1 cellular context compared by ENCODE assay signal in the genomic region with DNA sequence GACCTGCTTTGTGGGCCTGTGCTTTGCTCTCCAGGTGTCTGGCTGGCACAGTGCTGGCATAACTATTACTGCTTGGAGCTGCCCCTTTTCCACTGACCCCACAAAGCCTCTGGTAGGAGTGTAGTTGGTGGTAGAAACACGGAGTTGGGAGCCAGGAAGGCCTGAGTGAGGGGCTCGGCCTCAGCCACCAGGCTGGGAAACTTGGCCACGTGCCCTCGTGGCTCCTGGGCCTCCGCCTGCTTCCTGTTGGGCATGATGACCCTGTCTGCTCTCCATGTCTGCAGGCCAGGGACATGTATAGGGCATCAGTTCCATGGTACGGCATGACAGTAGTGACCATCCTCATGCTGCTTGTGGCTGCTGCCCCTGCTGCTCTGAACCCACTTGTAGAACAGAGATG.
TF ChIP-seq lines count a peak whose summit lies in the region.

No MANE protein-coding gene starts in this region.

TF ChIP-seq in IMR-90, 13 proteins besides CTCF, POLR2A, EP300 and RAD21 (continued from another document):
- TF ChIP-seq RFX5 (IDR thresholded peaks at IDR 0.05; ENCODE audit: low read depth, low read length) (no peak), RCOR1 (IDR thresholded peaks at IDR 0.05; ENCODE audit: insufficient replicate concordance, low read length) (no peak), MAZ (IDR thresholded peaks at IDR 0.05; ENCODE audit: borderline replicate concordance, low read depth, low read length) (no peak), BHLHE40 (IDR thresholded peaks at IDR 0.05; ENCODE audit: low read depth, low read length) (no peak), CEBPB (IDR thresholded peaks at IDR 0.05; ENCODE audit: low read depth, low read length) (no peak), FOS (IDR thresholded peaks at IDR 0.05; ENCODE audit: low read depth, low read length) (no peak), USF2 (IDR thresholded peaks at IDR 0.05; ENCODE audit: low read depth, low read length) (no peak), MAFK (IDR thresholded peaks at IDR 0.05; ENCODE audit: low read depth, low read length) (no peak)
- TF ChIP-seq, protein P1, sequence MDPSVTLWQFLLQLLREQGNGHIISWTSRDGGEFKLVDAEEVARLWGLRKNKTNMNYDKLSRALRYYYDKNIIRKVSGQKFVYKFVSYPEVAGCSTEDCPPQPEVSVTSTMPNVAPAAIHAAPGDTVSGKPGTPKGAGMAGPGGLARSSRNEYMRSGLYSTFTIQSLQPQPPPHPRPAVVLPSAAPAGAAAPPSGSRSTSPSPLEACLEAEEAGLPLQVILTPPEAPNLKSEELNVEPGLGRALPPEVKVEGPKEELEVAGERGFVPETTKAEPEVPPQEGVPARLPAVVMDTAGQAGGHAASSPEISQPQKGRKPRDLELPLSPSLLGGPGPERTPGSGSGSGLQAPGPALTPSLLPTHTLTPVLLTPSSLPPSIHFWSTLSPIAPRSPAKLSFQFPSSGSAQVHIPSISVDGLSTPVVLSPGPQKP (IDR thresholded peaks at IDR 0.05; ENCODE audit: borderline replicate concordance, low read depth, low read length), result no peak
